20 cellular contexts compared by ENCODE assay signal in the genomic region with DNA sequence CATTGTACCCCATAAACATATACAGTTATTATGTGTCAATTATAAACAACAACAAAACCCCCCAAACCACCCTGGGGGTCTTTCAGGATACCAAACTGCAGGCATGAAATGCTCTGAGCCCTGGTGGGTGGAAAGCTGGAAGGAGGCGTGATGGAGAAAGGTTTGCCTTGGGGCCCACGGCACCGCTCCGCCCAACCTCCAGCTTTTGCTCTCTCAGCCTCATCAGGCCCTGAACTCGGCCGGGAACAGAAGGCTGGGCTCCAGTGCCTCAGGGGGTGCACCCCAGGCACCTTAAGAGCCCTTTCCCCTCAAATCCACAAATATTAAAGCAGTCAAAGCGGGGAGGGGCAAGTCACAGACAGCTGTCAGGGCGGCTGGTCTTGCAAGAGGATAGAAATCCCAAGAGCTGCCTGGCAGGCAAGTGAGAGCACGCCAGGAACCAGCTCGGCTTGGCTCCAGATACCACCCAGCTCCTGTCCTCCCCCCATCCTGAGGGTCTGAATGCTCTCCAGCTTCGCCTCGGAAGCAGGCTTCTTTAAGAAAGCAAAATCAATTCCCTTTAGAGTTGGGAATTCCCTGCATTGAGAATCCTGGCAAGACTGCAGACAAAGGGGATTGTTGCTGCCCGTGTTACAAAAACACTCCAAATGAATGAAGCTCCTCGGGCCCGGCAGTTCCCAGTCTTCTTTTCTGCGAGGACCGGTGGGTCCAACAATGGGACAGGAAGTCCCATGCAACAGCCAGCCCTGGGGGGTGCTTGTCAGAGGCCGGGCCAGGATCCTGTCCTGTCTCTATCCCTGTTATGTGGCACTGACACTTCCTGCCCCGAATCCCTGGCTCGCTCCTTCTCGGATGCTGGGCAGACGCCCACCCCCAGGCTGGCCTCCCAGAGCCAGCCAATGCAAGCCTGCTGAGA.
DNase-seq lines count a peak whose midpoint lies in the region; ATAC-seq and TF ChIP-seq lines count a peak whose summit lies in the region.
"Had no signal": no experiment of that assay in that cellular context is flagged by ENCODE, and none has a peak within 500 bp of the region (broad histone marks: within the 10 kb centered on the region; RNA-seq: fewer than 3 reads in every experiment).

No MANE protein-coding gene starts in this region.

- H3K27ac ChIP-seq in RWPE2 (ENCODE audit: poor library complexity, severe bottlenecking) (no peak overlapping the region), osteoblast (ENCODE audit: low read depth, low read length) (no peak overlapping the region)
- H3K27ac ChIP-seq: 22Rv1, BLaER1, upper lobe of left lung had no signal

- H3K79me2 ChIP-seq in osteoblast (ENCODE audit: insufficient read depth, low read length): no peaks in the 10 kb centered on the region

- H3K4me3 Mint-ChIP-seq in glutamatergic neuron (ENCODE audit: unreplicated experiment) (no peak overlapping the region), osteocyte (ENCODE audit: unreplicated experiment) (no peak overlapping the region)
- H3K4me3 Mint-ChIP-seq: activated naive CD4-positive, alpha-beta T cell treated with anti-CD3 and anti-CD28 coated beads, Interleukin-2, amount 10 ng/mL, durations not matched to agents 7 days and 5 days; naive B cell had no signal

- DNase-seq in DMS 273 (lab: John Stamatoyannopoulos, UW; ENCODE audit: unreplicated experiment): peak; percentile 72
- DNase-seq in DMS 273 treated with DMSO at 0.1 percent for 48 hours (lab: John Stamatoyannopoulos, UW): no peak
- DNase-seq in RWPE2 (ENCODE audit: low spot score): no peak
- no peak for DNase-seq in glutamatergic neuron
- DNase-seq in osteoblast (ENCODE audit: insufficient read length, low spot score, missing footprints): peak; percentile 75
- no peak for DNase-seq in mucosa of gallbladder (ENCODE audit: low spot score)
- no peak for DNase-seq in HEK293T (ENCODE audit: extremely low spot score)
- no peak for DNase-seq in osteocyte (ENCODE audit: extremely low spot score, unreplicated experiment)
- DNase-seq: activated CD4-positive, alpha-beta T cell treated with anti-CD3 and anti-CD28 coated beads for 48 hours; activated naive CD4-positive, alpha-beta T cell treated with anti-CD3 and anti-CD28 coated beads, Interleukin-2, amount 10 ng/mL, durations not matched to agents 7 days and 5 days; effector CD4-positive, alpha-beta T cell; Karpas-422; naive B cell; NCI-H1417 treated with DMSO at 0.1 percent for 48 hours; SK-N-SH; stimulated activated naive CD8-positive, alpha-beta T cell treated with anti-CD3 and anti-CD28 coated beads, Interleukin-15, Interleukin-2, amounts not matched to agents 100 U/mL and 50 U/mL, for 24 hours; T1000; upper lobe of left lung had no signal

- no peak for TF ChIP-seq CTCF in RWPE2 (IDR thresholded peaks at IDR 0.05; ENCODE audit: poor library complexity, severe bottlenecking)
- TF ChIP-seq CTCF in glutamatergic neuron (IDR thresholded peaks at IDR 0.05; ENCODE audit: partially characterized antibody, unreplicated experiment): no peak
- TF ChIP-seq CTCF in osteoblast (IDR thresholded peaks at IDR 0.05; ENCODE audit: extremely low read depth, low read depth, low read length): no peak
- no peak for TF ChIP-seq CTCF in osteocyte (IDR thresholded peaks at IDR 0.05)

- H3K27ac Mint-ChIP-seq in glutamatergic neuron (ENCODE audit: unreplicated experiment) (peak overlapping the region; percentile 86), osteocyte (ENCODE audit: unreplicated experiment) (no peak overlapping the region)
- H3K27ac Mint-ChIP-seq: activated naive CD4-positive, alpha-beta T cell treated with anti-CD3 and anti-CD28 coated beads, Interleukin-2, amount 10 ng/mL, durations not matched to agents 7 days and 5 days had no signal

- H3K36me3 Mint-ChIP-seq in glutamatergic neuron (ENCODE audit: unreplicated experiment): no peaks in the 10 kb centered on the region
- H3K36me3 Mint-ChIP-seq in osteocyte (ENCODE audit: unreplicated experiment): no peaks in the 10 kb centered on the region
- H3K36me3 Mint-ChIP-seq: activated naive CD4-positive, alpha-beta T cell treated with anti-CD3 and anti-CD28 coated beads, Interleukin-2, amount 10 ng/mL, durations not matched to agents 7 days and 5 days; naive B cell had no signal

- no peak overlapping the region for H2AFZ ChIP-seq in osteoblast (ENCODE audit: low read length)

- H4K20me1 ChIP-seq in osteoblast (ENCODE audit: insufficient read depth, low read length): peaks cover 9% of the 10 kb centered on the region
- H4K20me1 ChIP-seq: BLaER1 had no signal

- H3K27me3 Mint-ChIP-seq in glutamatergic neuron (ENCODE audit: unreplicated experiment) (no peaks in the 10 kb centered on the region), osteocyte (ENCODE audit: unreplicated experiment) (peaks cover 2% of the 10 kb centered on the region)

- peak; percentile 31; the same call in 1 of the 3 replicates for ATAC-seq in RWPE2 (ENCODE audit: low read depth)
- ATAC-seq: stimulated activated naive CD8-positive, alpha-beta T cell treated with anti-CD3 and anti-CD28 coated beads, Interleukin-15, Interleukin-2, amounts not matched to agents 100 U/mL and 50 U/mL, for 24 hours had no signal

- H3K4me3 ChIP-seq in RWPE2 (ENCODE audit: severe bottlenecking) (no peak overlapping the region), osteoblast (ENCODE audit: insufficient read depth, low read length) (no peak overlapping the region)
- H3K4me3 ChIP-seq: BLaER1, upper lobe of left lung had no signal

- H3K4me1 Mint-ChIP-seq in glutamatergic neuron (ENCODE audit: low read depth, unreplicated experiment): peaks cover 15% of the 10 kb centered on the region
- peaks cover 13% of the 10 kb centered on the region for H3K4me1 Mint-ChIP-seq in osteocyte (ENCODE audit: unreplicated experiment)
- H3K4me1 Mint-ChIP-seq: activated naive CD4-positive, alpha-beta T cell treated with anti-CD3 and anti-CD28 coated beads, Interleukin-2, amount 10 ng/mL, durations not matched to agents 7 days and 5 days; naive B cell had no signal

- peaks cover 6% of the 10 kb centered on the region for H3K4me1 ChIP-seq in RWPE2 (ENCODE audit: insufficient read depth, poor library complexity, severe bottlenecking)
- H3K4me1 ChIP-seq in osteoblast (ENCODE audit: insufficient read depth, low read length): peaks cover 6% of the 10 kb centered on the region

- CTCF ChIA-PET in HEK293T (lab: Yijun Ruan, JAX): interaction anchor here (0.5 kb wide), 1 partner anchor 328 kb away, joined by 3 read pairs; no protein-coding TSS in a partner anchor

- POLR2A ChIA-PET in HEK293T (lab: Yijun Ruan, JAX): no interaction called here

- H3K27me3 ChIP-seq in RWPE2 (ENCODE audit: insufficient read depth, poor library complexity, severe bottlenecking) (no peaks in the 10 kb centered on the region), osteoblast (ENCODE audit: insufficient read depth, low read length) (no peaks in the 10 kb centered on the region)
- H3K27me3 ChIP-seq: BLaER1, upper lobe of left lung had no signal

- H3K9me3 ChIP-seq in RWPE2 (ENCODE audit: severe bottlenecking) (no peaks in the 10 kb centered on the region), osteoblast (ENCODE audit: low read depth, low read length) (no peaks in the 10 kb centered on the region)
- H3K9me3 ChIP-seq: BLaER1, SK-N-SH, upper lobe of left lung had no signal

- H3K9me3 Mint-ChIP-seq in glutamatergic neuron (ENCODE audit: unreplicated experiment) (no peaks in the 10 kb centered on the region), osteocyte (ENCODE audit: unreplicated experiment) (no peaks in the 10 kb centered on the region)
- H3K9me3 Mint-ChIP-seq: activated naive CD4-positive, alpha-beta T cell treated with anti-CD3 and anti-CD28 coated beads, Interleukin-2, amount 10 ng/mL, durations not matched to agents 7 days and 5 days; naive B cell had no signal

- H3K4me2 ChIP-seq in osteoblast (ENCODE audit: insufficient read depth, low read length): no peak overlapping the region
- H3K4me2 ChIP-seq: BLaER1, SK-N-SH had no signal

- no peaks in the 10 kb centered on the region for H3K36me3 ChIP-seq in RWPE2 (ENCODE audit: low read depth)
- H3K36me3 ChIP-seq in osteoblast (ENCODE audit: insufficient read depth, low read length): no peaks in the 10 kb centered on the region
- H3K36me3 ChIP-seq: BLaER1, upper lobe of left lung had no signal

TF ChIP-seq in HEK293T, 16 proteins besides CTCF, POLR2A, EP300 and RAD21:
- TF ChIP-seq, protein P1, sequence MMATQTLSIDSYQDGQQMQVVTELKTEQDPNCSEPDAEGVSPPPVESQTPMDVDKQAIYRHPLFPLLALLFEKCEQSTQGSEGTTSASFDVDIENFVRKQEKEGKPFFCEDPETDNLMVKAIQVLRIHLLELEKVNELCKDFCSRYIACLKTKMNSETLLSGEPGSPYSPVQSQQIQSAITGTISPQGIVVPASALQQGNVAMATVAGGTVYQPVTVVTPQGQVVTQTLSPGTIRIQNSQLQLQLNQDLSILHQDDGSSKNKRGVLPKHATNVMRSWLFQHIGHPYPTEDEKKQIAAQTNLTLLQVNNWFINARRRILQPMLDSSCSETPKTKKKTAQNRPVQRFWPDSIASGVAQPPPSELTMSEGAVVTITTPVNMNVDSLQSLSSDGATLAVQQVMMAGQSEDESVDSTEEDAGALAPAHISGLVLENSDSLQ (IDR thresholded peaks at IDR 0.05): no peak
- TF ChIP-seq HDGF (IDR thresholded peaks at IDR 0.05; ENCODE audit: borderline replicate concordance): no peak
- TF ChIP-seq SP1 (IDR thresholded peaks at IDR 0.05): no peak
- no peak for TF ChIP-seq ARNT (IDR thresholded peaks at IDR 0.05)
- TF ChIP-seq CTBP1 (IDR thresholded peaks at IDR 0.05; ENCODE audit: borderline replicate concordance): no peak
- no peak for TF ChIP-seq FOXM1 (IDR thresholded peaks at IDR 0.05; ENCODE audit: borderline replicate concordance)
- TF ChIP-seq FOXK2 (IDR thresholded peaks at IDR 0.05): no peak
- TF ChIP-seq TARDBP (IDR thresholded peaks at IDR 0.05): no peak
- no peak for TF ChIP-seq ELF4 (IDR thresholded peaks at IDR 0.05)
- TF ChIP-seq BHLHE40 (IDR thresholded peaks at IDR 0.05; ENCODE audit: borderline replicate concordance): no peak
- TF ChIP-seq FOXA1 (IDR thresholded peaks at IDR 0.05): no peak

Comparison
In these comparisons a context has a peak if more than half of its experiments do, and no peak if none do; other contexts are left out.
1. DNase-seq: peak in DMS 273 (single experiment) and osteoblast (single experiment); none in DMS 273 treated with DMSO at 0.1 percent for 48 hours (single experiment), RWPE2 (single experiment), glutamatergic neuron (single experiment), mucosa of gallbladder (single experiment), HEK293T (single experiment) and osteocyte (single experiment).